13 cellular contexts compared by ENCODE assay signal in genomic region chr3:12579456-12579855, GRCh38. TPM values are rescaled to one million over a fixed set of nuclear protein-coding genes. Genes with fewer than 3 reads are reported as not detected.
DNase-seq lines count a peak whose midpoint lies in the region; ATAC-seq lines count a peak whose summit lies in the region.
"Had no signal": no experiment of that assay in that cellular context is flagged by ENCODE, and none has a peak within 500 bp of the region (broad histone marks: within the 10 kb centered on the region; RNA-seq: fewer than 3 reads in every experiment).

No MANE protein-coding gene starts in this region.

- H3K36me3 Mint-ChIP-seq in stimulated activated naive CD8-positive, alpha-beta T cell treated with anti-CD3 and anti-CD28 coated beads, Interleukin-15, Interleukin-2, amounts not matched to agents 100 ng/mL and 50 ng/mL, for 24 hours (ENCODE audit: low read depth) = peaks cover 76% of the 10 kb centered on the region
- H3K36me3 Mint-ChIP-seq in activated naive CD8-positive, alpha-beta T cell treated with anti-CD3 and anti-CD28 coated beads for 36 hours = peaks cover 52% of the 10 kb centered on the region
- peaks cover 52% of the 10 kb centered on the region for H3K36me3 Mint-ChIP-seq in memory B cell

- ATAC-seq in stimulated activated naive CD8-positive, alpha-beta T cell treated with anti-CD3 and anti-CD28 coated beads, Interleukin-15, Interleukin-2, amounts not matched to agents 100 U/mL and 50 U/mL, for 24 hours = no peak
- ATAC-seq in memory B cell (ENCODE audit: low read depth) (no peak), HG03045 (IDR thresholded peaks at IDR 0.05; ENCODE audit: unreplicated experiment) (no peak), HG03354 (IDR thresholded peaks at IDR 0.05; ENCODE audit: poor library complexity, severe bottlenecking, unreplicated experiment) (no peak)

- H3K4me3 Mint-ChIP-seq in stimulated activated naive CD8-positive, alpha-beta T cell treated with anti-CD3 and anti-CD28 coated beads, Interleukin-15, Interleukin-2, amounts not matched to agents 100 ng/mL and 50 ng/mL, for 24 hours = no peak overlapping the region
- no peak overlapping the region for H3K4me3 Mint-ChIP-seq in activated naive CD8-positive, alpha-beta T cell treated with anti-CD3 and anti-CD28 coated beads for 36 hours
- H3K4me3 Mint-ChIP-seq in memory B cell = no peak overlapping the region

- H3K27ac Mint-ChIP-seq in stimulated activated naive CD8-positive, alpha-beta T cell treated with anti-CD3 and anti-CD28 coated beads, Interleukin-15, Interleukin-2, amounts not matched to agents 100 ng/mL and 50 ng/mL, for 24 hours = peak overlapping the region; percentile 41
- peak overlapping the region; percentile 70 for H3K27ac Mint-ChIP-seq in activated naive CD8-positive, alpha-beta T cell treated with anti-CD3 and anti-CD28 coated beads for 36 hours
- peak overlapping the region; percentile 72 for H3K27ac Mint-ChIP-seq in memory B cell

- H3K9me3 Mint-ChIP-seq in stimulated activated naive CD8-positive, alpha-beta T cell treated with anti-CD3 and anti-CD28 coated beads, Interleukin-15, Interleukin-2, amounts not matched to agents 100 ng/mL and 50 ng/mL, for 24 hours = peaks cover 7% of the 10 kb centered on the region
- H3K9me3 Mint-ChIP-seq in activated naive CD8-positive, alpha-beta T cell treated with anti-CD3 and anti-CD28 coated beads for 36 hours = peaks cover 3% of the 10 kb centered on the region
- peaks cover 4% of the 10 kb centered on the region for H3K9me3 Mint-ChIP-seq in memory B cell

- no peaks in the 10 kb centered on the region for H3K27me3 Mint-ChIP-seq in stimulated activated naive CD8-positive, alpha-beta T cell treated with anti-CD3 and anti-CD28 coated beads, Interleukin-15, Interleukin-2, amounts not matched to agents 100 ng/mL and 50 ng/mL, for 24 hours
- H3K27me3 Mint-ChIP-seq in activated naive CD8-positive, alpha-beta T cell treated with anti-CD3 and anti-CD28 coated beads for 36 hours = no peaks in the 10 kb centered on the region
- H3K27me3 Mint-ChIP-seq in memory B cell = no peaks in the 10 kb centered on the region

- no peaks in the 10 kb centered on the region for H3K4me1 Mint-ChIP-seq in stimulated activated naive CD8-positive, alpha-beta T cell treated with anti-CD3 and anti-CD28 coated beads, Interleukin-15, Interleukin-2, amounts not matched to agents 100 ng/mL and 50 ng/mL, for 24 hours (ENCODE audit: low read depth)
- no peaks in the 10 kb centered on the region for H3K4me1 Mint-ChIP-seq in activated naive CD8-positive, alpha-beta T cell treated with anti-CD3 and anti-CD28 coated beads for 36 hours
- peaks cover 6% of the 10 kb centered on the region for H3K4me1 Mint-ChIP-seq in memory B cell

- DNase-seq in stimulated activated naive CD8-positive, alpha-beta T cell treated with anti-CD3 and anti-CD28 coated beads, Interleukin-15, Interleukin-2, amounts not matched to agents 100 U/mL and 50 U/mL, for 24 hours = no peak
- no peak for DNase-seq in activated naive CD8-positive, alpha-beta T cell treated with anti-CD3 and anti-CD28 coated beads for 36 hours
- DNase-seq in memory B cell (ENCODE audit: low spot score in 2 of 2) = no peak
- no peak for DNase-seq in NCI-H526 (lab: John Stamatoyannopoulos, UW)
- no peak for DNase-seq in stimulated activated CD4-positive, alpha-beta T cell treated with anti-CD3 and anti-CD28 coated beads, Interleukin-12 subunit alpha, Interleukin-12 subunit beta, amount 100 ng/mL, for 4 hours
- DNase-seq: BE2C, DND-41, NCI-H187 treated with DMSO at 0.1 percent for 48 hours, NCI-H510A treated with DMSO at 0.1 percent for 48 hours had no signal

RNA-seq across cellular contexts. Expression of gene MKRN2, which starts 22.6 kb away (rescaled TPM):
- 10 to 100 TPM; 27.8 to 29.2 TPM for total RNA-seq in activated naive CD8-positive, alpha-beta T cell treated with anti-CD3 and anti-CD28 coated beads for 36 hours

RNA-seq across cellular contexts. Expression of gene MKRN2OS, which starts 34.2 kb away (rescaled TPM):
- total RNA-seq in activated naive CD8-positive, alpha-beta T cell treated with anti-CD3 and anti-CD28 coated beads for 36 hours = not detected
- total RNA-seq: fibroblast of villous mesenchyme had no signal
